1 cellular context compared by ENCODE assay signal in genomic region chr3:160796813-160797164, GRCh38.
TF ChIP-seq lines count a peak whose summit lies in the region.

No MANE protein-coding gene starts in this region.

TF ChIP-seq in HEK293, 187 proteins besides CTCF, POLR2A, EP300 and RAD21 (continued from another document):
- TF ChIP-seq TSHZ1 (tag by site-specific recombination; IDR thresholded peaks at IDR 0.05; ENCODE audit: borderline replicate concordance) (peak; percentile 58; the same call in 1 of the 2 replicates), ZNF266 (tag by site-specific recombination; IDR thresholded peaks at IDR 0.05; ENCODE audit: low read depth) (no peak), ZNF23 (tag by site-specific recombination; IDR thresholded peaks at IDR 0.05; ENCODE audit: borderline replicate concordance) (no peak), ZNF654 (tag by site-specific recombination; IDR thresholded peaks at IDR 0.05; ENCODE audit: low read depth) (no peak), BCL6B (tag by site-specific recombination; IDR thresholded peaks at IDR 0.05) (peak; percentile 44; the same call in 1 of the 2 replicates), ZNF600 (tag by site-specific recombination; IDR thresholded peaks at IDR 0.05) (peak; percentile 39; the same call in 1 of the 2 replicates), ZNF76 (tag by site-specific recombination; IDR thresholded peaks at IDR 0.05; ENCODE audit: borderline replicate concordance, low read depth) (no peak), ZNF366 (tag by site-specific recombination; conservative IDR thresholded peaks at IDR 0.05) (peak; percentile 23; the same call in 1 of the 2 replicates), SETDB1 (IDR thresholded peaks at IDR 0.05; ENCODE audit: insufficient read length, low read length) (no peak)
